6 cellular contexts compared by ENCODE assay signal in the genomic region with DNA sequence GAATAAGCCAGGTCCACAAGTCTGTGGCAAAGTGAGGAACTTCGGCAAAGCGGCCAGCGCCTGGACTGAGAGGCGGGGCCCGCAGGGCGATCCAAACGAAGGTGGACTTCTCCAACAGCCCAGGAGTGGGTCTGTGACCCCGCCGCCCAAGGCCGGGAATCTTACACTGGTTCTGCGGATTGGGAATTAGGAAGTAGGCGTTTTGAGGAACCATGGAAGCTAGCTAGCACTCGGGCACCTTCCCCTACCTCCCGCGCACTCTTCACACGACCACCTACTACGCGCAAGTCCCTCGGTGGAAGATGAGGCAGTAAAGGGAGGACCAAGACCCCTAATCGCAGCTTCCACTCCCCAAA. TPM values are rescaled to one million over a fixed set of nuclear protein-coding genes. Genes with fewer than 3 reads are reported as not detected.
DNase-seq lines count a peak whose midpoint lies in the region; ATAC-seq and TF ChIP-seq lines count a peak whose summit lies in the region.

No MANE protein-coding gene starts in this region.

- no peaks in the 10 kb centered on the region for H3K9me3 ChIP-seq in mesenchymal stem cell (ENCODE audit: control insufficient read depth, low read length)

- peak overlapping the region; percentile 71 to 96 for H3K18ac ChIP-seq in mesenchymal stem cell (ENCODE audit: low read depth in 1 of 2, low read length in 2 of 2)

- peak overlapping the region; percentile 43 for H2AFZ ChIP-seq in mesenchymal stem cell (ENCODE audit: low read depth, low read length)

- peak overlapping the region; percentile 28 to 89 (median 77) for H3K27ac Mint-ChIP-seq in CD14-positive monocyte
- no peak overlapping the region for H3K27ac Mint-ChIP-seq in activated T-helper 17 cell treated with anti-CD3 and anti-CD28 coated beads, Interleukin-2, amount 50 U/mL, for 72 hours

- H3K4me2 ChIP-seq in mesenchymal stem cell (ENCODE audit: low read length, poor library complexity, severe bottlenecking), result peak overlapping the region; percentile 78

- H3K36me3 Mint-ChIP-seq in CD14-positive monocyte, result peaks cover 28 to 38% of the 10 kb centered on the region in 2 donors
- H3K36me3 Mint-ChIP-seq in activated T-helper 17 cell treated with anti-CD3 and anti-CD28 coated beads, Interleukin-2, amount 50 U/mL, for 72 hours (ENCODE audit: low read depth), result peaks cover 46% of the 10 kb centered on the region

- H4K8ac ChIP-seq in mesenchymal stem cell (ENCODE audit: low read length), result peak overlapping the region; percentile 98

- H3K36me3 ChIP-seq in mesenchymal stem cell (ENCODE audit: control insufficient read depth in 1 of 2, insufficient read depth in 2 of 2, low read depth in 1 of 2, low read length in 2 of 2), result peaks cover 23 to 35% of the 10 kb centered on the region in 2 experiments

- intact Hi-C loops in CD14-positive monocyte (cut with micrococcal nuclease), result loop anchor here (2.0 to 5.0 kb wide), 3 partner anchors 63 to 195 kb away; a partner anchor contains a TSS

- H3K4me1 ChIP-seq in mesenchymal stem cell (ENCODE audit: control insufficient read depth, insufficient read depth, low read depth, low read length), result peaks cover 30% of the 10 kb centered on the region

- peaks cover 0 to 4% (median 0%) of the 10 kb centered on the region in 7 donors for H3K9me3 Mint-ChIP-seq in CD14-positive monocyte
- no peaks in the 10 kb centered on the region for H3K9me3 Mint-ChIP-seq in activated T-helper 17 cell treated with anti-CD3 and anti-CD28 coated beads, Interleukin-2, amount 50 U/mL, for 72 hours

- H3K27me3 Mint-ChIP-seq in CD14-positive monocyte (ENCODE audit: low read depth in 3 of 3), result peaks cover 0 to 1% (median 0%) of the 10 kb centered on the region in 3 donors
- H3K27me3 Mint-ChIP-seq in activated T-helper 17 cell treated with anti-CD3 and anti-CD28 coated beads, Interleukin-2, amount 50 U/mL, for 72 hours, result no peaks in the 10 kb centered on the region

- peak overlapping the region; percentile 43 for H4K91ac ChIP-seq in mesenchymal stem cell (ENCODE audit: low read length)

- peak overlapping the region in 1 of 2 experiments; percentile 68 for H3K14ac ChIP-seq in mesenchymal stem cell (ENCODE audit: low read length in 2 of 2)

- H2BK120ac ChIP-seq in mesenchymal stem cell (ENCODE audit: low read depth, low read length), result peak overlapping the region; percentile 91

- H3K4ac ChIP-seq in mesenchymal stem cell (ENCODE audit: low read depth in 1 of 2, low read length in 2 of 2), result peak overlapping the region; percentile 59 to 85

- H3K27ac ChIP-seq in mesenchymal stem cell (ENCODE audit: low read length, poor library complexity, severe bottlenecking), result no peak overlapping the region

- H2AK5ac ChIP-seq in mesenchymal stem cell (ENCODE audit: low read length, severe bottlenecking), result peak overlapping the region; percentile 16

- ATAC-seq in activated T-helper 17 cell treated with anti-CD3 and anti-CD28 coated beads, Interleukin-2, amount 50 U/mL, for 72 hours (replicated peaks), result no peak
- ATAC-seq in HG03280 (IDR thresholded peaks at IDR 0.05; ENCODE audit: unreplicated experiment), result no peak

- DNase-seq in CD14-positive monocyte (ENCODE audit: low spot score) (no peak), mesenchymal stem cell (no peak), putamen (ENCODE audit: low spot score) (no peak), COLO829 (ENCODE audit: low spot score) (no peak)

- TF ChIP-seq CTCF in CD14-positive monocyte (IDR thresholded peaks at IDR 0.05), result no peak

- no peak overlapping the region for H3K23ac ChIP-seq in mesenchymal stem cell (ENCODE audit: low read length in 2 of 2)

- peak overlapping the region; percentile 78 to 79 for H3K4me3 Mint-ChIP-seq in CD14-positive monocyte
- H3K4me3 Mint-ChIP-seq in activated T-helper 17 cell treated with anti-CD3 and anti-CD28 coated beads, Interleukin-2, amount 50 U/mL, for 72 hours, result peak overlapping the region; percentile 88

- H2BK12ac ChIP-seq in mesenchymal stem cell (ENCODE audit: low read length in 2 of 2), result no peak overlapping the region

- H3K79me1 ChIP-seq in mesenchymal stem cell (replicated peaks; ENCODE audit: low read length, poor library complexity, severe bottlenecking), result peaks cover 36% of the 10 kb centered on the region

- H3K4me3 ChIP-seq in mesenchymal stem cell (ENCODE audit: insufficient read depth in 1 of 2, low read depth in 1 of 2, low read length in 2 of 2), result peak overlapping the region; percentile 64 to 88

- H3K4me1 Mint-ChIP-seq in CD14-positive monocyte, result peaks cover 56% of the 10 kb centered on the region
- peaks cover 34% of the 10 kb centered on the region for H3K4me1 Mint-ChIP-seq in activated T-helper 17 cell treated with anti-CD3 and anti-CD28 coated beads, Interleukin-2, amount 50 U/mL, for 72 hours

- WGBS in mesenchymal stem cell, result 60% methylated on average over 13 of the region's 20 CpGs

- H2BK15ac ChIP-seq in mesenchymal stem cell (ENCODE audit: low read depth, poor library complexity, severe bottlenecking), result peak overlapping the region; percentile 57

- no peaks in the 10 kb centered on the region for H3K27me3 ChIP-seq in mesenchymal stem cell (ENCODE audit: control insufficient read depth in 1 of 2, insufficient read depth in 1 of 2, low read length in 2 of 2)

- H2BK5ac ChIP-seq in mesenchymal stem cell (ENCODE audit: low read depth, low read length, poor library complexity, severe bottlenecking), result no peak overlapping the region

- H3K9ac ChIP-seq in mesenchymal stem cell (ENCODE audit: low read length), result peak overlapping the region; percentile 94

RNA-seq across cellular contexts. Expression of a gene that starts 0.6 kb away (rescaled TPM):
- 100 to 1,000 TPM; 278 to 313 TPM for polyA plus RNA-seq in CD14-positive monocyte
- total RNA-seq in activated T-helper 17 cell treated with anti-CD3 and anti-CD28 coated beads, Interleukin-2, amount 50 U/mL, for 72 hours, result 10 to 100 TPM; 87.6 to 98.9 TPM
- 88.9 TPM for polyA plus RNA-seq in mesenchymal stem cell (2013, experiment 1 of 2)
- 83.2 TPM for polyA plus RNA-seq in mesenchymal stem cell (2013, experiment 2 of 2)

RNA-seq across cellular contexts. Expression of a gene that starts 2.2 kb away (rescaled TPM):
- 1 to 10 TPM; 6.4 to 9.2 TPM for polyA plus RNA-seq in CD14-positive monocyte
- total RNA-seq in activated T-helper 17 cell treated with anti-CD3 and anti-CD28 coated beads, Interleukin-2, amount 50 U/mL, for 72 hours, result 10 to 100 TPM; 13.2 to 18.1 TPM
- polyA plus RNA-seq in mesenchymal stem cell (2013, experiment 1 of 2), result 7.7 TPM
- polyA plus RNA-seq in mesenchymal stem cell (2013, experiment 2 of 2), result 7.9 TPM

RNA-seq across cellular contexts. Expression of a gene that starts 5.9 kb away (rescaled TPM):
- under 1 TPM in 1 of 2 donors, not detected in 1; 0.34 TPM for polyA plus RNA-seq in CD14-positive monocyte
- 1 to 10 TPM in 1 of 2 donors, under 1 TPM in 1; 0.87 to 2.0 TPM for total RNA-seq in activated T-helper 17 cell treated with anti-CD3 and anti-CD28 coated beads, Interleukin-2, amount 50 U/mL, for 72 hours
- 0.80 TPM for polyA plus RNA-seq in mesenchymal stem cell (2013, experiment 1 of 2)
- polyA plus RNA-seq in mesenchymal stem cell (2013, experiment 2 of 2), result 1.0 TPM

RNA-seq across cellular contexts. Expression of a gene that starts 30.3 kb away (rescaled TPM):
- polyA plus RNA-seq in CD14-positive monocyte, result not detected
- total RNA-seq in activated T-helper 17 cell treated with anti-CD3 and anti-CD28 coated beads, Interleukin-2, amount 50 U/mL, for 72 hours, result not detected
- not detected for polyA plus RNA-seq in mesenchymal stem cell (2013, experiment 1 of 2)
- not detected for polyA plus RNA-seq in mesenchymal stem cell (2013, experiment 2 of 2)
